Comparison of ENCODE assay signal across 24 cellular contexts in genomic region chr13:34591163-34591562, GRCh38.
DNase-seq lines count a peak whose midpoint lies in the region; ATAC-seq and TF ChIP-seq lines count a peak whose summit lies in the region.
"Had no signal": no experiment of that assay in that cellular context is flagged by ENCODE, and none has a peak within 500 bp of the region (broad histone marks: within the 10 kb centered on the region; RNA-seq: fewer than 3 reads in every experiment).

No MANE protein-coding gene starts in this region.

- H3K9me3 Mint-ChIP-seq in progenitor cell of endocrine pancreas (ENCODE audit: low read depth): peaks cover under 1% of the 10 kb centered on the region
- H3K9me3 Mint-ChIP-seq in Calu3 (ENCODE audit: low read depth, unreplicated experiment): no peaks in the 10 kb centered on the region
- H3K9me3 Mint-ChIP-seq: CD8-positive, alpha-beta T cell had no signal

- no peaks in the 10 kb centered on the region for H3K36me3 Mint-ChIP-seq in progenitor cell of endocrine pancreas (ENCODE audit: insufficient read depth)
- H3K36me3 Mint-ChIP-seq in Calu3 (ENCODE audit: insufficient read depth, unreplicated experiment): no peaks in the 10 kb centered on the region
- H3K36me3 Mint-ChIP-seq: CD8-positive, alpha-beta T cell had no signal

- H3K9me2 ChIP-seq in GM23248 (ENCODE audit: insufficient read depth): no peaks in the 10 kb centered on the region
- H3K9me2 ChIP-seq: SK-N-SH had no signal

- H3K4me2 ChIP-seq in GM23248 (ENCODE audit: unreplicated experiment): no peak overlapping the region
- H3K4me2 ChIP-seq: GM23338, SK-N-SH had no signal

- DNase-seq in GM23248 (peak; percentile 4), OCI-M1 (lab: John Stamatoyannopoulos, UW) (peak; percentile 47), progenitor cell of endocrine pancreas (ENCODE audit: low spot score, unreplicated experiment) (no peak), ureter (ENCODE audit: low spot score) (no peak), Calu3 (no peak), NCI-H748 treated with DMSO at 0.1 percent for 48 hours (lab: John Stamatoyannopoulos, UW) (no peak)
- DNase-seq: Caco-2; CD8-positive, alpha-beta T cell; DMS79 treated with DMSO at 0.1 percent for 48 hours; GF-D8; HCEC 1CT; IMR-90; KG1; MG63; NCI-H1105 treated with DMSO at 0.1 percent for 48 hours; NCI-H146; NCI-H526 treated with DMSO at 0.1 percent for 48 hours; Peyer's patch; SK-N-SH had no signal

- H3K27ac Mint-ChIP-seq in progenitor cell of endocrine pancreas: peak overlapping the region; percentile 79
- H3K27ac Mint-ChIP-seq in Calu3 (ENCODE audit: unreplicated experiment): no peak overlapping the region
- H3K27ac Mint-ChIP-seq: B cell; CD8-positive, alpha-beta T cell; GM23338 had no signal

- TF ChIP-seq CTCF in gastroesophageal sphincter (IDR thresholded peaks at IDR 0.05) (no peak), progenitor cell of endocrine pancreas (IDR thresholded peaks at IDR 0.05; ENCODE audit: unreplicated experiment) (no peak), Calu3 (IDR thresholded peaks at IDR 0.05; ENCODE audit: unreplicated experiment) (no peak)

- no peaks in the 10 kb centered on the region for H3K27me3 ChIP-seq in GM23248 (replicated peaks; ENCODE audit: insufficient read depth)
- no peaks in the 10 kb centered on the region for H3K27me3 ChIP-seq in gastroesophageal sphincter
- H3K27me3 ChIP-seq: MG63, Peyer's patch had no signal

- H3K4me1 Mint-ChIP-seq in progenitor cell of endocrine pancreas (ENCODE audit: low read depth) (no peaks in the 10 kb centered on the region), Calu3 (ENCODE audit: low read depth, unreplicated experiment) (no peaks in the 10 kb centered on the region)
- H3K4me1 Mint-ChIP-seq: B cell had no signal

- no TSS peak for BruUV-seq in Calu3 (replicated peaks; lab: Mats Ljungman, UMichigan)

- no peak for TF ChIP-seq EP300 in gastroesophageal sphincter (IDR thresholded peaks at IDR 0.05)

- ATAC-seq in gastroesophageal sphincter (peak; percentile 43), GM18870 (IDR thresholded peaks at IDR 0.05; ENCODE audit: unreplicated experiment) (no peak)
- ATAC-seq: CD8-positive, alpha-beta T cell; GM23338 had no signal

- intact Hi-C loops in Calu3 (cut with micrococcal nuclease; ENCODE audit: unreplicated experiment): no loop called here

- H3F3A ChIP-seq in GM23248 (ENCODE audit: insufficient read depth): no peaks in the 10 kb centered on the region

- no peaks in the 10 kb centered on the region for H3K79me2 ChIP-seq in GM23248 (ENCODE audit: insufficient read depth)

- H3K9me3 ChIP-seq in GM23248 (ENCODE audit: low read depth): no peaks in the 10 kb centered on the region
- no peaks in the 10 kb centered on the region for H3K9me3 ChIP-seq in gastroesophageal sphincter
- H3K9me3 ChIP-seq: Caco-2, MG63, Peyer's patch, SK-N-SH had no signal

- H3K4me1 ChIP-seq in GM23248 (ENCODE audit: insufficient read depth) (no peaks in the 10 kb centered on the region), gastroesophageal sphincter (peaks cover 0 to 16% (median 5%) of the 10 kb centered on the region in 3 donors)
- H3K4me1 ChIP-seq: Caco-2, Peyer's patch had no signal

- CTCF ChIA-PET in Calu3 (lab: Charles Lee): no interaction called here

- WGBS in GM23248 (ENCODE audit: low coverage in 1 of 2, low lambda C conversion rate in 2 of 2, missing lambda C conversion rate in 2 of 2), 2 experiments: 5 to 8% methylated on average over 3 of the region's 3 CpGs
- 52 to 79% methylated on average over 3 of the region's 3 CpGs for WGBS in gastroesophageal sphincter (ENCODE audit: low coverage in 1 of 2), 2 donors

- no peak overlapping the region for H2AFZ ChIP-seq in GM23248

- no peak overlapping the region for H3K27ac ChIP-seq in GM23248
- H3K27ac ChIP-seq in gastroesophageal sphincter: peak overlapping the region in 1 of 4 donors; percentile 35
- H3K27ac ChIP-seq: C4-2B, Peyer's patch had no signal

- H3K9ac ChIP-seq in GM23248: no peak overlapping the region
- H3K9ac ChIP-seq: SK-N-SH had no signal

- H3K4me3 Mint-ChIP-seq in progenitor cell of endocrine pancreas (ENCODE audit: low read depth): no peak overlapping the region
- H3K4me3 Mint-ChIP-seq in Calu3 (ENCODE audit: low read depth, unreplicated experiment): no peak overlapping the region
- H3K4me3 Mint-ChIP-seq: B cell; CD8-positive, alpha-beta T cell; GM23338 had no signal

- H3K27me3 Mint-ChIP-seq in progenitor cell of endocrine pancreas (peaks cover 3% of the 10 kb centered on the region), Calu3 (ENCODE audit: unreplicated experiment) (no peaks in the 10 kb centered on the region)
- H3K27me3 Mint-ChIP-seq: B cell had no signal

- TF ChIP-seq POLR2A in gastroesophageal sphincter (IDR thresholded peaks at IDR 0.05): no peak

- H3K4me3 ChIP-seq in GM23248: no peak overlapping the region
- H3K4me3 ChIP-seq in gastroesophageal sphincter: no peak overlapping the region
- H3K4me3 ChIP-seq: GM23338, MG63, Peyer's patch had no signal

- no peaks in the 10 kb centered on the region for H4K20me1 ChIP-seq in GM23248 (ENCODE audit: insufficient read depth)

- in situ Hi-C loops in GM23248 (cut with MboI): no loop called here

- H3K36me3 ChIP-seq in GM23248 (ENCODE audit: low read depth) (no peaks in the 10 kb centered on the region), gastroesophageal sphincter (no peaks in the 10 kb centered on the region)
- H3K36me3 ChIP-seq: MG63, Peyer's patch had no signal

Comparison
In these comparisons a context has a peak if more than half of its experiments do, and no peak if none do; other contexts are left out.
1. DNase-seq: peak in GM23248 (single experiment) and OCI-M1 (single experiment); none in progenitor cell of endocrine pancreas (single experiment), ureter (single experiment), Calu3 (single experiment) and NCI-H748 treated with DMSO at 0.1 percent for 48 hours (single experiment).